In genomic region chr5:103510851-103511553, GRCh38 we compare ENCODE assay signal across 24 cellular contexts. TPM values are rescaled to one million over a fixed set of nuclear protein-coding genes. Genes with fewer than 3 reads are reported as not detected.
DNase-seq lines count a peak whose midpoint lies in the region; ATAC-seq, FAIRE-seq and TF ChIP-seq lines count a peak whose summit lies in the region.
"Had no signal": no experiment of that assay in that cellular context is flagged by ENCODE, and none has a peak within 500 bp of the region (broad histone marks: within the 10 kb centered on the region; RNA-seq: fewer than 3 reads in every experiment).

No MANE protein-coding gene starts in this region.

- no peaks in the 10 kb centered on the region for H3K4me1 Mint-ChIP-seq in activated T-helper 17 cell treated with anti-CD3 and anti-CD28 coated beads, Interleukin-2, amount 50 U/mL, for 72 hours
- H3K4me1 Mint-ChIP-seq: memory B cell, natural killer cell had no signal

- FAIRE-seq in A549 (lab: Jason Lieb, UNC): no peak
- FAIRE-seq: G401.6, islet of Langerhans had no signal

- DNase-seq in A549 (ENCODE audit: low read depth in 1 of 2, low spot score in 1 of 2): peak in 1 of 2 experiments; percentile 79
- DNase-seq in HT-29 (ENCODE audit: low spot score): peak; percentile 53
- DNase-seq in cardiac fibroblast (ENCODE audit: low read depth in 2 of 2): peak; percentile 55 to 65
- peak; percentile 27 for DNase-seq in kidney glomerular epithelial cell (lab: John Stamatoyannopoulos, UW)
- DNase-seq in NCI-H2081 treated with DMSO at 0.1 percent for 48 hours (lab: John Stamatoyannopoulos, UW): no peak
- no peak for DNase-seq in pons (ENCODE audit: low spot score)
- no peak for DNase-seq in amygdala (lab: John Stamatoyannopoulos, UW)
- DNase-seq: 8988T; activated T-cell treated with anti-CD3 and anti-CD28 coated beads, Interleukin-2, amount 50 U/mL, for 72 hours; esophagus squamous epithelium; heart right ventricle; natural killer cell; NCI-H1092; NCI-H2107; NCI-H510A treated with DMSO at 0.1 percent for 48 hours; upper lobe of right lung had no signal

- H3K27ac Mint-ChIP-seq in activated T-helper 17 cell treated with anti-CD3 and anti-CD28 coated beads, Interleukin-2, amount 50 U/mL, for 72 hours: no peak overlapping the region
- H3K27ac Mint-ChIP-seq: activated naive CD4-positive, alpha-beta T cell treated with anti-CD3 and anti-CD28 coated beads, Interleukin-2, amount 50 U/mL, for 72 hours; activated T-cell treated with anti-CD3 and anti-CD28 coated beads, Interleukin-2, amount 50 U/mL, for 72 hours; memory B cell; natural killer cell had no signal

- H3K4me3 ChIP-seq in A549 (no peak overlapping the region), cardiac fibroblast (replicated peaks in 1 of 2; ENCODE audit: low read depth in 2 of 2, low read length in 2 of 2) (no peak overlapping the region)
- H3K4me3 ChIP-seq: BLaER1, esophagus squamous epithelium, heart right ventricle, prostate gland, skin epidermis, upper lobe of right lung had no signal

- H3K9me3 ChIP-seq in A549: peaks cover 6% of the 10 kb centered on the region; the same call in 2 of the 3 replicates
- H3K9me3 ChIP-seq: esophagus squamous epithelium, prostate gland, upper lobe of right lung had no signal

- CTCF ChIA-PET in A549 (lab: Yijun Ruan, JAX): interaction anchor here (1.0 to 1.1 kb wide), 2 partner anchors 8 to 11 kb away, joined by 3 to 4 read pairs; no protein-coding TSS in a partner anchor

- ATAC-seq in A549: peak; percentile 83 to 96
- ATAC-seq in activated T-helper 17 cell treated with anti-CD3 and anti-CD28 coated beads, Interleukin-2, amount 50 U/mL, for 72 hours (replicated peaks): no peak
- ATAC-seq: activated naive CD4-positive, alpha-beta T cell treated with anti-CD3 and anti-CD28 coated beads, Interleukin-2, amount 50 U/mL, for 72 hours; activated T-cell treated with anti-CD3 and anti-CD28 coated beads, Interleukin-2, amount 50 U/mL, for 72 hours; heart right ventricle; natural killer cell; upper lobe of right lung had no signal

- peaks cover 24% of the 10 kb centered on the region for H3K4me1 ChIP-seq in A549
- H3K4me1 ChIP-seq: BLaER1, esophagus squamous epithelium, heart right ventricle, prostate gland, upper lobe of right lung had no signal

- no peak for TF ChIP-seq CTCF in A549 (IDR thresholded peaks at IDR 0.05)
- no peak for TF ChIP-seq CTCF in cardiac fibroblast (IDR thresholded peaks at IDR 0.05; ENCODE audit: low read depth, low read length)

- no peaks in the 10 kb centered on the region for H3K9me3 Mint-ChIP-seq in activated T-helper 17 cell treated with anti-CD3 and anti-CD28 coated beads, Interleukin-2, amount 50 U/mL, for 72 hours
- H3K9me3 Mint-ChIP-seq: activated T-cell treated with anti-CD3 and anti-CD28 coated beads, Interleukin-2, amount 50 U/mL, for 72 hours had no signal

- TF ChIP-seq POLR2A in A549 (IDR thresholded peaks at IDR 0.05; ENCODE audit: low read length): no peak

- H3K4me2 ChIP-seq in A549: peak overlapping the region; percentile 61
- H3K4me2 ChIP-seq: BLaER1 had no signal

- WGBS in A549 (ENCODE audit: missing lambda C conversion rate): 3% methylated on average over 1 of the region's 1 CpG

- peak overlapping the region; percentile 64 to 72 for H3K27ac ChIP-seq in A549
- H3K27ac ChIP-seq: BLaER1, esophagus squamous epithelium, heart right ventricle, prostate gland, skin epidermis, upper lobe of right lung had no signal

- TF ChIP-seq EP300 in A549 (IDR thresholded peaks at IDR 0.05): peak; percentile 25 to 34; a peak in 1 of 5 replicates

- POLR2A ChIA-PET in A549 (lab: Yijun Ruan, JAX): no interaction called here

- TF ChIP-seq RAD21 in A549 (conservative IDR thresholded peaks at IDR 0.05 in 1 of 2, IDR thresholded peaks at IDR 0.05 in 1 of 2): 0 out of 5 replicates have a peak, but pooled peaks of 1 of the 2 experiments have one; percentile 21

- no peaks in the 10 kb centered on the region for H3K36me3 Mint-ChIP-seq in activated T-helper 17 cell treated with anti-CD3 and anti-CD28 coated beads, Interleukin-2, amount 50 U/mL, for 72 hours (ENCODE audit: low read depth)
- H3K36me3 Mint-ChIP-seq: memory B cell had no signal

- H3K4me3 Mint-ChIP-seq in activated T-helper 17 cell treated with anti-CD3 and anti-CD28 coated beads, Interleukin-2, amount 50 U/mL, for 72 hours: no peak overlapping the region
- H3K4me3 Mint-ChIP-seq: activated T-cell treated with anti-CD3 and anti-CD28 coated beads, Interleukin-2, amount 50 U/mL, for 72 hours; memory B cell; natural killer cell had no signal

- H3K27me3 Mint-ChIP-seq in activated T-helper 17 cell treated with anti-CD3 and anti-CD28 coated beads, Interleukin-2, amount 50 U/mL, for 72 hours: peaks cover 13% of the 10 kb centered on the region
- H3K27me3 Mint-ChIP-seq: memory B cell had no signal

TF ChIP-seq in A549, 52 proteins besides CTCF, POLR2A, EP300 and RAD21:
- no peak for TF ChIP-seq ELK1 (IDR thresholded peaks at IDR 0.05; ENCODE audit: low read depth, low read length)
- peak; percentile 31 to 63; a peak in 1 of 5 replicates for TF ChIP-seq JUN (IDR thresholded peaks at IDR 0.05)
- no peak for TF ChIP-seq MYC (IDR thresholded peaks at IDR 0.05; ENCODE audit: borderline replicate concordance, low read length)
- TF ChIP-seq BCL3 (IDR thresholded peaks at IDR 0.05): 0 out of 3 replicates have a peak, but pooled peaks have one; percentile 12

RNA-seq across cellular contexts. Expression of gene NUDT12, which starts 51.6 kb away (rescaled TPM):
- 5.1 and 6.2 TPM in 2 replicates for polyA plus RNA-seq in A549 (2011; rRNA removed)
- 0.49 and 0.62 TPM in 2 replicates for polyA plus RNA-seq in A549 (2012; cell fraction: cytosol; rRNA removed)
- polyA plus RNA-seq in A549 (2012; cell fraction: nucleus; rRNA removed): 0.64 and 0.93 TPM in 2 replicates
- 2.5 to 3.1 TPM (median 3.1 TPM) in 3 replicates for polyA plus RNA-seq in A549 (2017; fragmentation: RNase III; extraction: RNeasy Plus Mini Kit Qiagen cat#74134 plus additional on column Dnase treatment)
- polyA minus RNA-seq in A549 (2011; rRNA and poly(A)+ RNA removed): 0.92 and 1.1 TPM in 2 replicates
- 3.3 and 5.1 TPM in 2 replicates for total RNA-seq in HT-29 (2014; rRNA removed; shearing (Covaris generic))
- total RNA-seq in activated T-helper 17 cell treated with anti-CD3 and anti-CD28 coated beads, Interleukin-2, amount 50 U/mL, for 72 hours: 1 to 10 TPM in 1 of 2 donors, under 1 TPM in 1; 0.39 to 1.3 TPM

Comparison
In these comparisons a context has a peak if more than half of its experiments do, and no peak if none do; other contexts are left out.
1. DNase-seq: peak in HT-29 (single experiment), cardiac fibroblast (2 of 2) and kidney glomerular epithelial cell (single experiment); none in NCI-H2081 treated with DMSO at 0.1 percent for 48 hours (single experiment), pons (single experiment) and amygdala (0 of 56).